ENCODE assay signal across 17 cellular contexts in genomic region chr2:241310917-241311566, GRCh38. TPM values are rescaled to one million over a fixed set of nuclear protein-coding genes. Genes with fewer than 3 reads are reported as not detected.
DNase-seq lines count a peak whose midpoint lies in the region; ATAC-seq, FAIRE-seq and TF ChIP-seq lines count a peak whose summit lies in the region.
"Had no signal": no experiment of that assay in that cellular context is flagged by ENCODE, and none has a peak within 500 bp of the region (broad histone marks: within the 10 kb centered on the region; RNA-seq: fewer than 3 reads in every experiment).

No MANE protein-coding gene starts in this region.

- 87 to 92% (median 88%) methylated on average over 13 of the region's 13 CpGs for WGBS in small intestine, 3 donors

- no peaks in the 10 kb centered on the region for H3K9me3 Mint-ChIP-seq in activated CD8-positive, alpha-beta memory T cell treated with anti-CD3 and anti-CD28 coated beads, Interleukin-2, amount 10 ng/mL, durations not matched to agents 7 days and 5 days (ENCODE audit: low read depth)
- H3K9me3 Mint-ChIP-seq in chondrocyte (ENCODE audit: low read depth): no peaks in the 10 kb centered on the region

- H3K4me1 ChIP-seq in MM.1S (ENCODE audit: low read length) (peaks cover 55% of the 10 kb centered on the region), gastrocnemius medialis (peaks cover 44 to 58% of the 10 kb centered on the region in 2 donors), small intestine (ENCODE audit: control insufficient read depth in 2 of 2, insufficient read depth in 1 of 2, low read depth in 1 of 2, low read length in 1 of 2) (peaks cover 4 to 15% of the 10 kb centered on the region in 2 donors)

- H3K27me3 ChIP-seq in MM.1S (replicated peaks; ENCODE audit: insufficient read depth, low read length) (no peaks in the 10 kb centered on the region), gastrocnemius medialis (no peaks in the 10 kb centered on the region), small intestine (ENCODE audit: control insufficient read depth in 2 of 2, insufficient read depth in 2 of 2, low read length in 2 of 2) (no peaks in the 10 kb centered on the region)
- H3K27me3 ChIP-seq: spleen, upper lobe of left lung had no signal

- H3K27ac ChIP-seq in MM.1S (ENCODE audit: low read length) (peak overlapping the region; percentile 70; the same call in 1 of the 2 replicates), gastrocnemius medialis (peak overlapping the region; percentile 56 to 99 (median 82)), small intestine (ENCODE audit: low read depth in 1 of 2, low read length in 1 of 2) (no peak overlapping the region)
- H3K27ac ChIP-seq: upper lobe of left lung had no signal

- H3K9me3 ChIP-seq in MM.1S (replicated peaks; ENCODE audit: insufficient read depth, low read length): no peaks in the 10 kb centered on the region
- H3K9me3 ChIP-seq in gastrocnemius medialis: no peaks in the 10 kb centered on the region
- H3K9me3 ChIP-seq in small intestine (ENCODE audit: control insufficient read depth, low read depth): no peaks in the 10 kb centered on the region
- H3K9me3 ChIP-seq: spleen, upper lobe of left lung had no signal

- in situ Hi-C loops in gastrocnemius medialis (cut with MboI; ENCODE audit: low sequenced_read_pairs in 4 of 4): no loop called here

- no peaks in the 10 kb centered on the region for H4K20me1 ChIP-seq in MM.1S (ENCODE audit: insufficient read depth, low read length)

- H3K4me2 ChIP-seq in MM.1S (ENCODE audit: low read depth, low read length): peak overlapping the region; percentile 64; the same call in 1 of the 2 replicates

- H3K36me3 Mint-ChIP-seq in activated CD8-positive, alpha-beta memory T cell treated with anti-CD3 and anti-CD28 coated beads, Interleukin-2, amount 10 ng/mL, durations not matched to agents 7 days and 5 days: peaks cover 5% of the 10 kb centered on the region
- no peaks in the 10 kb centered on the region for H3K36me3 Mint-ChIP-seq in chondrocyte (ENCODE audit: low read depth)

- peaks cover 71% of the 10 kb centered on the region for H3K4me1 Mint-ChIP-seq in activated CD8-positive, alpha-beta memory T cell treated with anti-CD3 and anti-CD28 coated beads, Interleukin-2, amount 10 ng/mL, durations not matched to agents 7 days and 5 days
- peaks cover 64% of the 10 kb centered on the region for H3K4me1 Mint-ChIP-seq in chondrocyte (ENCODE audit: low read depth)

- CTCF ChIA-PET in activated CD8-positive, alpha-beta memory T cell treated with anti-CD3 and anti-CD28 coated beads, Interleukin-2, amount 10 ng/mL, durations not matched to agents 7 days and 5 days (lab: Charles Lee): no interaction called here

- peaks cover 89% of the 10 kb centered on the region for H3K79me2 ChIP-seq in MM.1S (ENCODE audit: low read length)

- FAIRE-seq in small intestine (lab: Jason Lieb, UNC): no peak
- FAIRE-seq: endometrium had no signal

- no peaks in the 10 kb centered on the region for H3K9me2 ChIP-seq in MM.1S (replicated peaks; ENCODE audit: insufficient read depth, low read length)

- DNase-seq in activated CD8-positive, alpha-beta memory T cell treated with anti-CD3 and anti-CD28 coated beads, Interleukin-2, amount 10 ng/mL, durations not matched to agents 7 days and 5 days: no peak
- no peak for DNase-seq in activated CD8-positive, alpha-beta memory T cell treated with anti-CD3 and anti-CD28 coated beads for 24 hours
- no peak for DNase-seq in MM.1S
- no peak for DNase-seq in chondrocyte (ENCODE audit: low spot score)
- DNase-seq in gastrocnemius medialis: no peak
- no peak for DNase-seq in NCI-H1105 (lab: John Stamatoyannopoulos, UW)
- no peak for DNase-seq in NCI-H774 (lab: John Stamatoyannopoulos, UW)
- DNase-seq in small intestine: no peak
- DNase-seq: activated CD8-positive, alpha-beta T cell treated with anti-CD3 and anti-CD28 coated beads, Interleukin-2, amount 10 ng/mL, durations not matched to agents 7 days and 5 days; anterior cingulate cortex; DMS79; HCEC 1CT; left cardiac atrium; NCI-H146; spleen; upper lobe of left lung had no signal

- ATAC-seq in activated CD8-positive, alpha-beta memory T cell treated with anti-CD3 and anti-CD28 coated beads, Interleukin-2, amount 10 ng/mL, durations not matched to agents 7 days and 5 days: no peak
- no peak for ATAC-seq in gastrocnemius medialis
- ATAC-seq: activated CD8-positive, alpha-beta T cell treated with anti-CD3 and anti-CD28 coated beads, Interleukin-2, amount 10 ng/mL, durations not matched to agents 7 days and 5 days; left cardiac atrium had no signal

- H2AFZ ChIP-seq in MM.1S (ENCODE audit: low read length): no peak overlapping the region

- TF ChIP-seq CTCF in MM.1S (IDR thresholded peaks at IDR 0.05; ENCODE audit: low read length) (no peak), chondrocyte (IDR thresholded peaks at IDR 0.05) (peak; percentile 28), gastrocnemius medialis (IDR thresholded peaks at IDR 0.05 in 4 of 5, conservative IDR thresholded peaks at IDR 0.05 in 1 of 5) (no peak)

- peak overlapping the region; percentile 13; the same call in 1 of the 2 replicates for H3K9ac ChIP-seq in MM.1S (ENCODE audit: low read length)

- no peak overlapping the region for H3K4me3 Mint-ChIP-seq in activated CD8-positive, alpha-beta memory T cell treated with anti-CD3 and anti-CD28 coated beads, Interleukin-2, amount 10 ng/mL, durations not matched to agents 7 days and 5 days
- no peak overlapping the region for H3K4me3 Mint-ChIP-seq in chondrocyte (ENCODE audit: unreplicated experiment)
- H3K4me3 Mint-ChIP-seq: activated CD8-positive, alpha-beta T cell treated with anti-CD3 and anti-CD28 coated beads, Interleukin-2, amount 10 ng/mL, durations not matched to agents 7 days and 5 days had no signal

- no peaks in the 10 kb centered on the region for H3K27me3 Mint-ChIP-seq in activated CD8-positive, alpha-beta memory T cell treated with anti-CD3 and anti-CD28 coated beads, Interleukin-2, amount 10 ng/mL, durations not matched to agents 7 days and 5 days
- no peaks in the 10 kb centered on the region for H3K27me3 Mint-ChIP-seq in chondrocyte (ENCODE audit: low read depth)

- intact Hi-C loops in gastrocnemius medialis (cut with DNase I; ENCODE audit: low total_unique reads): loop anchor here (5.0 kb wide), 1 partner anchor 319 kb away; no protein-coding TSS in a partner anchor

- peak overlapping the region; percentile 29 for H3K27ac Mint-ChIP-seq in activated CD8-positive, alpha-beta memory T cell treated with anti-CD3 and anti-CD28 coated beads, Interleukin-2, amount 10 ng/mL, durations not matched to agents 7 days and 5 days
- no peak overlapping the region for H3K27ac Mint-ChIP-seq in chondrocyte (ENCODE audit: unreplicated experiment)
- H3K27ac Mint-ChIP-seq: activated CD8-positive, alpha-beta T cell treated with anti-CD3 and anti-CD28 coated beads, Interleukin-2, amount 10 ng/mL, durations not matched to agents 7 days and 5 days had no signal

- no peak for TF ChIP-seq POLR2A in gastrocnemius medialis (IDR thresholded peaks at IDR 0.05)

- no peaks in the 10 kb centered on the region for H3K36me3 ChIP-seq in MM.1S (replicated peaks; ENCODE audit: insufficient read depth, low read length)
- no peaks in the 10 kb centered on the region for H3K36me3 ChIP-seq in gastrocnemius medialis
- H3K36me3 ChIP-seq in small intestine (ENCODE audit: control insufficient read depth in 2 of 2, insufficient read depth in 2 of 2, low read length in 2 of 2): no peaks in the 10 kb centered on the region
- H3K36me3 ChIP-seq: spleen, upper lobe of left lung had no signal

- H3F3A ChIP-seq in MM.1S (ENCODE audit: insufficient read depth, low read length): peaks cover 36% of the 10 kb centered on the region

- no peak overlapping the region for H3K4me3 ChIP-seq in MM.1S (ENCODE audit: low read length)
- no peak overlapping the region for H3K4me3 ChIP-seq in gastrocnemius medialis
- no peak overlapping the region for H3K4me3 ChIP-seq in small intestine (ENCODE audit: low read depth in 1 of 2, low read length in 2 of 2)
- H3K4me3 ChIP-seq: spleen, upper lobe of left lung had no signal

RNA-seq across cellular contexts. Expression of gene HDLBP, which starts 4.4 kb away (rescaled TPM):
- 100 to 1,000 TPM; 176 to 232 TPM for total RNA-seq in activated CD8-positive, alpha-beta memory T cell treated with anti-CD3 and anti-CD28 coated beads, Interleukin-2, amount 10 ng/mL, durations not matched to agents 7 days and 5 days
- total RNA-seq in chondrocyte: 979 to 1,131 TPM (median 989 TPM) in 3 replicates
- 100 to 1,000 TPM; 383 to 486 (median 444) TPM for total RNA-seq in gastrocnemius medialis
- 100 to 1,000 TPM; 136 to 193 (median 150) TPM for polyA plus RNA-seq in small intestine

RNA-seq across cellular contexts. Expression of gene SEPTIN2, which starts 4.7 kb away (rescaled TPM):
- total RNA-seq in activated CD8-positive, alpha-beta memory T cell treated with anti-CD3 and anti-CD28 coated beads, Interleukin-2, amount 10 ng/mL, durations not matched to agents 7 days and 5 days: 100 to 1,000 TPM; 242 to 290 TPM
- total RNA-seq in chondrocyte (447 to 542 TPM (median 465 TPM) in 3 replicates), gastrocnemius medialis (100 to 1,000 TPM in 2 of 4 donors, 10 to 100 TPM in 2; 81.3 to 130 (median 99.3) TPM)
- polyA plus RNA-seq in small intestine: 100 to 1,000 TPM; 112 to 171 (median 125) TPM

RNA-seq across cellular contexts. Expression of gene FARP2, which starts 45.0 kb away (rescaled TPM):
- total RNA-seq in activated CD8-positive, alpha-beta memory T cell treated with anti-CD3 and anti-CD28 coated beads, Interleukin-2, amount 10 ng/mL, durations not matched to agents 7 days and 5 days: 10 to 100 TPM; 24.0 to 25.4 TPM
- 54.0 to 57.1 TPM (median 56.0 TPM) in 3 replicates for total RNA-seq in chondrocyte
- total RNA-seq in gastrocnemius medialis: 10 to 100 TPM; 10.7 to 20.1 (median 13.6) TPM
- polyA plus RNA-seq in small intestine: 10 to 100 TPM; 25.7 to 60.6 (median 38.9) TPM

Comparison
In these comparisons a context has a peak if more than half of its experiments do, and no peak if none do; other contexts are left out.
1. H3K27ac ChIP-seq: peak in MM.1S (single experiment) and gastrocnemius medialis (4 of 4); none in small intestine (0 of 2).